In the genomic region with DNA sequence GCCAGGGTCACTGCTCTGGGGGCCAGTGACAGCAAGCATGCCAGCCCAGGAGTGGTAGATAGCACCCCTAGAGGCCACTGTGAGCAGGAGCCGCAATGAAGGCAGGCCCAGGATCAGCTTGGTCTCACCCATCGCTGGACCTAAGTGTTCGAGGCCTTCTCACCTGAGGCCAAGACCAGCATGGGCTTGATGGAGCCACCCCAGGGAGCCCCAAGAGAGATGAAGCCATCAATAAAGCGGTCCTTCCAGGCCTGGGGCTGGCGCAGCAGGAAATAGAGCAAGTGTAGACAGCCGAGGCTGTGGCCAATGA, we compare ENCODE assay signal across 8 cellular contexts. TPM values are rescaled to one million over a fixed set of nuclear protein-coding genes. Genes with fewer than 3 reads are reported as not detected.
DNase-seq lines count a peak whose midpoint lies in the region; ATAC-seq, FAIRE-seq and TF ChIP-seq lines count a peak whose summit lies in the region.

No MANE protein-coding gene starts in this region.

- intact Hi-C loops in breast epithelium (cut with DNase I; ENCODE audit: low total_unique reads) (no loop called here), left lung (cut with DNase I) (no loop called here)

- no peak overlapping the region for H3K27ac ChIP-seq in breast epithelium
- no peak overlapping the region for H3K27ac ChIP-seq in left lung

- peaks cover 3 to 8% of the 10 kb centered on the region in 2 donors for H3K4me1 ChIP-seq in breast epithelium
- peaks cover 4 to 5% of the 10 kb centered on the region in 2 donors for H3K4me1 ChIP-seq in left lung

- TF ChIP-seq CTCF in breast epithelium (IDR thresholded peaks at IDR 0.05) (peak in 2 of 3 donors; percentile 38 to 44), left lung (IDR thresholded peaks at IDR 0.05) (peak; percentile 59 to 71)

- no peaks in the 10 kb centered on the region for H3K9me3 ChIP-seq in breast epithelium
- no peaks in the 10 kb centered on the region for H3K9me3 ChIP-seq in left lung

- no peak for FAIRE-seq in urothelium cell line (lab: Jason Lieb, UNC)

- H3K27me3 ChIP-seq in breast epithelium (no peaks in the 10 kb centered on the region), left lung (no peaks in the 10 kb centered on the region)

- no peak for TF ChIP-seq POLR2A in breast epithelium (IDR thresholded peaks at IDR 0.05)

- ATAC-seq in left lung (peak; percentile 34), GM18873 (IDR thresholded peaks at IDR 0.05; ENCODE audit: low FRiP score, unreplicated experiment) (no peak), HG03442 (IDR thresholded peaks at IDR 0.05; ENCODE audit: unreplicated experiment) (no peak)

- no peaks in the 10 kb centered on the region for H3K36me3 ChIP-seq in breast epithelium
- peaks cover 0 to 67% of the 10 kb centered on the region in 2 donors for H3K36me3 ChIP-seq in left lung

- peak; percentile 54 for DNase-seq in Ammon's horn (ENCODE audit: low spot score)
- DNase-seq in GM19238 (ENCODE audit: insufficient read length, low spot score), result peak; percentile 54
- peak; percentile 56 for DNase-seq in RPMI8226
- no peak for DNase-seq in breast epithelium (ENCODE audit: low spot score in 2 of 2)
- DNase-seq in left lung, result no peak
- DNase-seq in urothelium cell line (ENCODE audit: low spot score), result peak; percentile 54

- no peak overlapping the region for H3K4me3 ChIP-seq in breast epithelium
- H3K4me3 ChIP-seq in left lung, result no peak overlapping the region

RNA-seq across cellular contexts. Expression of gene LCAT, which starts 1.8 kb away (rescaled TPM):
- total RNA-seq in breast epithelium (10 to 100 TPM; 11.8 to 18.6 (median 15.4) TPM), left lung (10 to 100 TPM; 27.5 to 37.2 TPM)

RNA-seq across cellular contexts. Expression of gene PSMB10, which starts 5.5 kb away (rescaled TPM):
- total RNA-seq in breast epithelium (10 to 100 TPM; 32.1 to 46.2 (median 34.1) TPM), left lung (10 to 100 TPM; 59.7 to 76.8 TPM)

RNA-seq across cellular contexts. Expression of gene CTRL, which starts 10.5 kb away (rescaled TPM):
- 1 to 10 TPM; 1.0 to 2.6 (median 1.8) TPM for total RNA-seq in breast epithelium
- under 1 TPM in 1 of 2 donors, not detected in 1; 0.50 TPM for total RNA-seq in left lung

RNA-seq across cellular contexts. Expression of gene SLC12A4, which starts 26.3 kb away (rescaled TPM):
- total RNA-seq in breast epithelium (10 to 100 TPM; 32.1 to 64.9 (median 53.6) TPM), left lung (100 to 1,000 TPM in 1 of 2 donors, 10 to 100 TPM in 1; 99.2 to 121 TPM)

RNA-seq across cellular contexts. Expression of gene DPEP3, which starts 38.1 kb away (rescaled TPM):
- total RNA-seq in breast epithelium (under 1 TPM in 1 of 3 donors, not detected in 2; 0.29 TPM), left lung (under 1 TPM in 1 of 2 donors, not detected in 1; 0.60 TPM)

Comparison
In these comparisons a context has a peak if more than half of its experiments do, and no peak if none do; other contexts are left out.
1. DNase-seq: peak in Ammon's horn (single experiment), GM19238 (single experiment), RPMI8226 (single experiment) and urothelium cell line (single experiment); none in breast epithelium (0 of 2) and left lung (0 of 2).